17 cellular contexts compared by ENCODE assay signal in genomic region chr7:27860800-27861199, GRCh38.
"Had no signal": no experiment of that assay in that cellular context is flagged by ENCODE, and none has a peak within 500 bp of the region (broad histone marks: within the 10 kb centered on the region; RNA-seq: fewer than 3 reads in every experiment).

No MANE protein-coding gene starts in this region.

- H3K4me1 ChIP-seq: esophagus muscularis mucosa, gastroesophageal sphincter, parathyroid adenoma, psoas muscle, testis, tibial nerve had no signal

- H3K4me1 Mint-ChIP-seq: nephron had no signal

- H3K27me3 ChIP-seq: esophagus muscularis mucosa, gastroesophageal sphincter, testis, tibial nerve had no signal

- H3K9ac ChIP-seq: parathyroid adenoma had no signal

- H3K4me3 ChIP-seq: esophagus muscularis mucosa, gastroesophageal sphincter, psoas muscle, testis, tibial nerve had no signal

- ATAC-seq: gastroesophageal sphincter; left lobe of liver; psoas muscle; sciatic nerve; stimulated activated naive CD8-positive, alpha-beta T cell treated with anti-CD3 and anti-CD28 coated beads, Interleukin-15, Interleukin-2, amounts not matched to agents 100 U/mL and 50 U/mL, for 24 hours had no signal

- H3K4me3 Mint-ChIP-seq: nephron had no signal

- DNase-seq: caudate nucleus; cortex of kidney; effector memory CD4-positive, alpha-beta T cell; glutamatergic neuron; islet precursor cell; mammary epithelial cell; psoas muscle; stimulated activated naive CD8-positive, alpha-beta T cell treated with anti-CD3 and anti-CD28 coated beads, Interleukin-15, Interleukin-2, amounts not matched to agents 100 U/mL and 50 U/mL, for 24 hours; testis had no signal

- H3K27ac Mint-ChIP-seq: nephron had no signal

- H3K9me3 ChIP-seq: esophagus muscularis mucosa, gastroesophageal sphincter, psoas muscle, testis, tibial nerve had no signal

- H3K27ac ChIP-seq: epithelial cell of prostate, esophagus muscularis mucosa, gastroesophageal sphincter, parathyroid adenoma, psoas muscle, testis, tibial nerve had no signal
